ENCODE assay signal across 1 cellular context in genomic region chr7:27169658-27170493, GRCh38.
TF ChIP-seq lines count a peak whose summit lies in the region.

No MANE protein-coding gene starts in this region.

TF ChIP-seq in H1, 55 proteins besides CTCF, POLR2A, EP300 and RAD21:
- TF ChIP-seq POU5F1 (IDR thresholded peaks at IDR 0.05; ENCODE audit: low read depth, low read length) (no peak), RBBP5 (IDR thresholded peaks at IDR 0.05; ENCODE audit: borderline replicate concordance, low read depth, low read length) (no peak), CBX5 (IDR thresholded peaks at IDR 0.05; ENCODE audit: low read depth, low read length) (no peak), CHD2 (IDR thresholded peaks at IDR 0.05; ENCODE audit: low read length) (no peak), NANOG (IDR thresholded peaks at IDR 0.05; ENCODE audit: insufficient read depth, low read depth, low read length, poor library complexity, severe bottlenecking) (no peak), CHD7 (IDR thresholded peaks at IDR 0.05; ENCODE audit: insufficient replicate concordance, low read length) (no peak), KDM4A (IDR thresholded peaks at IDR 0.05; ENCODE audit: low read depth, low read length, severe bottlenecking) (no peak), FOSL1 (IDR thresholded peaks at IDR 0.05; ENCODE audit: insufficient read depth, low read depth, low read length) (no peak), CHD1 (IDR thresholded peaks at IDR 0.05; ENCODE audit: low read depth, low read length) (no peak), SIRT6 (IDR thresholded peaks at IDR 0.05; ENCODE audit: low read length) (no peak), MAX (IDR thresholded peaks at IDR 0.05) (no peak; the same call in 1 of the 2 replicates), SP2 (IDR thresholded peaks at IDR 0.05; ENCODE audit: low read length) (no peak), KDM5A (IDR thresholded peaks at IDR 0.05; ENCODE audit: low read length) (no peak), RXRA (IDR thresholded peaks at IDR 0.05; ENCODE audit: insufficient read depth, low read depth, low read length) (no peak), USF2 (IDR thresholded peaks at IDR 0.05; ENCODE audit: low read length) (no peak), SAP30 (IDR thresholded peaks at IDR 0.05; ENCODE audit: insufficient read depth, insufficient replicate concordance, low read length) (no peak), CTBP2 (IDR thresholded peaks at IDR 0.05; ENCODE audit: borderline replicate concordance, insufficient read depth, insufficient read length, low read length) (peak; percentile 63), GTF2F1 (IDR thresholded peaks at IDR 0.05; ENCODE audit: borderline replicate concordance, low read depth, low read length) (no peak), HDAC2 (IDR thresholded peaks at IDR 0.05; ENCODE audit: borderline replicate concordance in 1 of 2, low read depth in 2 of 2, low read length in 2 of 2) (no peak), EGR1 (IDR thresholded peaks at IDR 0.05; ENCODE audit: borderline replicate concordance, low read depth, low read length) (peak; percentile 65; the same call in 1 of the 2 replicates), TCF12 (IDR thresholded peaks at IDR 0.05; ENCODE audit: low read depth, low read length) (0 out of 2 replicates have a peak, but pooled peaks have one; percentile 15), TEAD4 (IDR thresholded peaks at IDR 0.05; ENCODE audit: low read depth, low read length) (no peak), KDM1A (IDR thresholded peaks at IDR 0.05; ENCODE audit: borderline replicate concordance, low read length) (no peak), SP4 (IDR thresholded peaks at IDR 0.05; ENCODE audit: low read length) (no peak), RFX5 (IDR thresholded peaks at IDR 0.05; ENCODE audit: borderline replicate concordance, low read depth, low read length) (no peak), ATF3 (IDR thresholded peaks at IDR 0.05; ENCODE audit: insufficient read depth, low read depth, low read length) (no peak), ZNF274 (IDR thresholded peaks at IDR 0.05; ENCODE audit: borderline replicate concordance, extremely low read depth, low read length) (no peak), RNF2 (IDR thresholded peaks at IDR 0.05; ENCODE audit: borderline replicate concordance, low read depth, low read length, missing control alignments, poor library complexity, severe bottlenecking) (peak; percentile 97), BACH1 (IDR thresholded peaks at IDR 0.05; ENCODE audit: low read length) (no peak), PHF8 (conservative IDR thresholded peaks at IDR 0.05; ENCODE audit: low read depth, low read length) (no peak), TBP (IDR thresholded peaks at IDR 0.05; ENCODE audit: low read depth, low read length) (0 out of 2 replicates have a peak, but pooled peaks have one; percentile 19), GABPA (IDR thresholded peaks at IDR 0.05; ENCODE audit: borderline replicate concordance, insufficient read depth, low read length) (no peak), NRF1 (IDR thresholded peaks at IDR 0.05; ENCODE audit: low read depth, low read length) (no peak), E2F6 (IDR thresholded peaks at IDR 0.05) (no peak), ASH2L (IDR thresholded peaks at IDR 0.05; ENCODE audit: low read length) (peak; percentile 59), SIN3A (conservative IDR thresholded peaks at IDR 0.05 in 1 of 2, IDR thresholded peaks at IDR 0.05 in 1 of 2; ENCODE audit: low read depth in 1 of 2, low read length in 2 of 2) (no peak), SP1 (IDR thresholded peaks at IDR 0.05; ENCODE audit: low read depth, low read length) (no peak), SUZ12 (IDR thresholded peaks at IDR 0.05; ENCODE audit: low read length) (peak; percentile 94), EZH2 (IDR thresholded peaks at IDR 0.05; ENCODE audit: low read depth, low read length, severe bottlenecking) (peak; percentile 89), JUND (IDR thresholded peaks at IDR 0.05; ENCODE audit: low read length) (no peak), TAF1 (IDR thresholded peaks at IDR 0.05; ENCODE audit: low read depth, low read length) (no peak), BCL11A (IDR thresholded peaks at IDR 0.05; ENCODE audit: low read depth in 2 of 2, low read length in 2 of 2) (no peak), TAF7 (optimal IDR thresholded peaks at IDR 0.05; ENCODE audit: borderline replicate concordance, low read depth, low read length) (no peak), MAFK (IDR thresholded peaks at IDR 0.05; ENCODE audit: low read depth, low read length) (no peak), SIX5 (IDR thresholded peaks at IDR 0.05; ENCODE audit: low read depth, low read length) (no peak), CBX8 (IDR thresholded peaks at IDR 0.05; ENCODE audit: borderline replicate concordance, low read depth, low read length) (no peak), HDAC6 (IDR thresholded peaks at IDR 0.05; ENCODE audit: low read depth, low read length) (no peak), CREB1 (IDR thresholded peaks at IDR 0.05) (no peak), SRF (IDR thresholded peaks at IDR 0.05; ENCODE audit: low read depth, low read length) (no peak)
TF ChIP-seq in H1: peak in this region for 8.
